ENCODE assay signal across 9 cellular contexts in the genomic region with DNA sequence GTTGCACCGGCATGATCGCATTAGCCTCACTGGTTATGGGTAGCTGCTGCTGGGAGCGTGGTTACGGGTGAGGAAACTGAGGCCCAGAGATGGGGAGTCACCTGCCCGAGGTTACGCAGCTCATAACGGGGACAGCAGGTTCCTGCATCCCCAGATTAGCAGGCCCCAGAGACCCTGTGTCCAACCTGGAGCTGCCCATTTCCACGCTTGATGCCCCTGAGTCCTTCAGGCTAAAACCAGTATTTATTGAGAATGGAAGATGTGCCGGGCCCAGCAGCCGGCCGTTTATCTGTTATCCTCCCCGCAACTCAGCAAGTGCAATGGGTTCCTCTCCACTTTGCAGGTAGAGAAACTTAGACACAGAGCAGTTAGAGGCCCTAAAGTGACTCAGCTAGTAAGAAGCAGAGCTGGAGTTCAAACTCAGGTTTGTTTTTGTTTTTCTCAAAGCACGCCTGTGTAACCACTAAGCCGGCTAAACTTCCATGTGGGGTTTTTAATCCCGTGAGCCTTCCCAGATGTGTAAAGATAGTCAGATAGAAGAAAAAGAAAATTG. TPM values are rescaled to one million over a fixed set of nuclear protein-coding genes. Genes with fewer than 3 reads are reported as not detected.
DNase-seq lines count a peak whose midpoint lies in the region; ATAC-seq and TF ChIP-seq lines count a peak whose summit lies in the region.
"Had no signal": no experiment of that assay in that cellular context is flagged by ENCODE, and none has a peak within 500 bp of the region (broad histone marks: within the 10 kb centered on the region; RNA-seq: fewer than 3 reads in every experiment).

No MANE protein-coding gene starts in this region.

- no peaks in the 10 kb centered on the region for H3K9me3 Mint-ChIP-seq in natural killer cell treated with Interleukin-12 subunit alpha and Interleukin-12 subunit beta and Interleukin-15 and Interleukin-18, amount 100 ng/mL, for 72 hours

- H3K27ac Mint-ChIP-seq in natural killer cell treated with Interleukin-12 subunit alpha and Interleukin-12 subunit beta and Interleukin-15 and Interleukin-18, amount 100 ng/mL, for 72 hours: peak overlapping the region; percentile 45 to 70

- H3K27me3 Mint-ChIP-seq in natural killer cell treated with Interleukin-12 subunit alpha and Interleukin-12 subunit beta and Interleukin-15 and Interleukin-18, amount 100 ng/mL, for 72 hours: no peaks in the 10 kb centered on the region

- peak overlapping the region; percentile 93 for H3K4me3 Mint-ChIP-seq in natural killer cell treated with Interleukin-12 subunit alpha and Interleukin-12 subunit beta and Interleukin-15 and Interleukin-18, amount 100 ng/mL, for 72 hours

- ATAC-seq in GM18505 (IDR thresholded peaks at IDR 0.05; ENCODE audit: unreplicated experiment) (peak; percentile 28), HG03139 (IDR thresholded peaks at IDR 0.05; ENCODE audit: unreplicated experiment) (peak; percentile 2)
- ATAC-seq in natural killer cell treated with Interleukin-12 subunit alpha and Interleukin-12 subunit beta and Interleukin-15 and Interleukin-18, amount 100 ng/mL, for 72 hours: no peak

- peaks cover 20 to 24% of the 10 kb centered on the region in 2 donors for H3K4me1 Mint-ChIP-seq in natural killer cell treated with Interleukin-12 subunit alpha and Interleukin-12 subunit beta and Interleukin-15 and Interleukin-18, amount 100 ng/mL, for 72 hours (ENCODE audit: low read depth in 2 of 2)

- TF ChIP-seq POLR2A in GM18505 (IDR thresholded peaks at IDR 0.05; ENCODE audit: borderline replicate concordance, extremely low read depth, insufficient read depth, insufficient read length): no peak

- DNase-seq in AG20443 (ENCODE audit: low spot score): peak; percentile 39
- peak; percentile 62 for DNase-seq in SW480 (ENCODE audit: low spot score)
- DNase-seq in epithelial cell of prostate (ENCODE audit: low read depth, low spot score): no peak
- DNase-seq in natural killer cell treated with Interleukin-12 subunit alpha and Interleukin-12 subunit beta and Interleukin-15 and Interleukin-18, amount 100 ng/mL, for 72 hours (ENCODE audit: low spot score): peak; percentile 60
- DNase-seq in stimulated activated CD4-positive, alpha-beta T cell treated with anti-CD3 and anti-CD28 coated beads, Interleukin-2, amount 100 ng/mL, for 48 hours: no peak
- DNase-seq in activated CD8-positive, alpha-beta memory T cell treated with anti-CD3 and anti-CD28 coated beads, Interleukin-2, amount 50 U/mL, for 4 hours: no peak

- peak overlapping the region; percentile 65 for H3K27ac ChIP-seq in epithelial cell of prostate

- no peaks in the 10 kb centered on the region for H3K36me3 Mint-ChIP-seq in natural killer cell treated with Interleukin-12 subunit alpha and Interleukin-12 subunit beta and Interleukin-15 and Interleukin-18, amount 100 ng/mL, for 72 hours

RNA-seq across cellular contexts. Expression of a gene that starts 0.7 kb away (rescaled TPM):
- 10 to 100 TPM; 26.2 to 46.0 TPM for total RNA-seq in natural killer cell treated with Interleukin-12 subunit alpha and Interleukin-12 subunit beta and Interleukin-15 and Interleukin-18, amount 100 ng/mL, for 72 hours

RNA-seq across cellular contexts. Expression of a gene that starts 34.8 kb away (rescaled TPM):
- total RNA-seq in natural killer cell treated with Interleukin-12 subunit alpha and Interleukin-12 subunit beta and Interleukin-15 and Interleukin-18, amount 100 ng/mL, for 72 hours: not detected
- total RNA-seq: T-helper 2 cell treated with Interferon-gamma antibody and Interleukin-4, amounts not matched to agents 100 ng/mL and 5 ng/mL, for 36 hours had no signal

Comparison
In these comparisons a context has a peak if more than half of its experiments do, and no peak if none do; other contexts are left out.
1. DNase-seq: peak in AG20443 (single experiment), SW480 (single experiment) and natural killer cell treated with Interleukin-12 subunit alpha and Interleukin-12 subunit beta and Interleukin-15 and Interleukin-18, amount 100 ng/mL, for 72 hours (single experiment); none in epithelial cell of prostate (single experiment), stimulated activated CD4-positive, alpha-beta T cell treated with anti-CD3 and anti-CD28 coated beads, Interleukin-2, amount 100 ng/mL, for 48 hours (0 of 2) and activated CD8-positive, alpha-beta memory T cell treated with anti-CD3 and anti-CD28 coated beads, Interleukin-2, amount 50 U/mL, for 4 hours (single experiment).
2. ATAC-seq: peak in GM18505 (single experiment) and HG03139 (single experiment); none in natural killer cell treated with Interleukin-12 subunit alpha and Interleukin-12 subunit beta and Interleukin-15 and Interleukin-18, amount 100 ng/mL, for 72 hours (0 of 2).